In the genomic region with DNA sequence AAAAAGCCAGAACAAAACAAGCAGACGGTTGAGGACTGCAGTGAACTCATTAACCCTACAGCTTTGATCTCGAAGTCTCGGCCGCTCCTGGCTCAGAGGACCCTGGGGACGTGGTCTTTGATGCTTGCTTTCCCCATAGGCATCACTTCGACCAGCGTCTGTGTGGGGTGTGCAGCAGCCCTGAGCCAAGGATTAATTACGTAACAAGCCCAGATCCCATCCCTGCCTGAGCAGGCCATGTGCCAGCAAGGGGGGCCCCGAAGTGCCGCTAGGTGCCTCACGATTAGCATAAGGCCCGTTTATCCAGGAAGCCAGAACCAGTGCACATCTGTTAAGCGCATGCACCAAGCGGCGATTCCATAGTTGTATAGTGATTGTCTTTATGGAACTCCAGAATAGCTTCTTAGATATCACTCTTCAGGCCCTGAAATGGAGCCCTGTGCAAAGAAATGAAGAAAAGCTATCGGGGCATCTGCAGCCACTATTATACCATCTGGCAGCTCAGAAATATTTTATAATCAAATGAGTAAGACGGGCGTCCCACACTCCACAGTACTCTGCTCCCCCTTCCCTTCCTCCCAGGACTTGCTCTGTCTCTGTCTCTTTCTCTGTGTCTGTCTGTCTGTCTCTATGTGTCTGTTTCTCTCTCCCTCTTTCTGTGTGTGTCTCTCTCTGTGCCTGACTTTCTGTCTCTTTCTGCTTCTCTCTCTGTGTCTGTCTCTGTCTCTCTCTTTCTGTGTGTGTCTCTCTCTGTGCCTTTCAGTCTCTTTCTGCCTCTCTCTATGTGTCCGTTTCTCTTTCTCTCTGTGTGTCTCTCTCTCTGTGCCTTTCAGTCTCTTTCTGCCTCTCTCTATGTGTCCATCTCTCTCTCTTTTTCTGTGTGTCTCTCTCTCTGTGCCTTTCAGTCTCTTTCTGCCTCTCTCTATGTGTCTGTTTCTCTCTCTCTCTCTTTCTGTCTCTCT, we compare ENCODE assay signal across 11 cellular contexts. TPM values are rescaled to one million over a fixed set of nuclear protein-coding genes. Genes with fewer than 3 reads are reported as not detected.
A peak's percentile ranks its signal among the peaks of the same experiment; 100 is the strongest.
DNase-seq lines count a peak whose midpoint lies in the region; ATAC-seq and TF ChIP-seq lines count a peak whose summit lies in the region.
"Had no signal": no experiment of that assay in that cellular context is flagged by ENCODE, and none has a peak within 500 bp of the region (broad histone marks: within the 10 kb centered on the region; RNA-seq: fewer than 3 reads in every experiment).

No MANE protein-coding gene starts in this region.

- no peak overlapping the region for H3K4me3 ChIP-seq in spleen
- H3K4me3 ChIP-seq: cardiac muscle cell had no signal

- H3K4me3 Mint-ChIP-seq in activated CD4-positive, alpha-beta T cell treated with anti-CD3 and anti-CD28 coated beads, Interleukin-2, amount 10 ng/mL, durations not matched to agents 24 days and 14 days: no peak overlapping the region
- no peak overlapping the region for H3K4me3 Mint-ChIP-seq in central memory CD8-positive, alpha-beta T cell
- H3K4me3 Mint-ChIP-seq: activated CD4-positive, alpha-beta memory T cell treated with anti-CD3 and anti-CD28 coated beads for 36 hours had no signal

- H3K27ac ChIP-seq in spleen: no peak overlapping the region
- H3K27ac ChIP-seq: cardiac muscle cell had no signal

- no peak for ATAC-seq in central memory CD8-positive, alpha-beta T cell (replicated peaks; ENCODE audit: extremely low read depth, poor library complexity, severe bottlenecking)
- ATAC-seq in GM19324 (IDR thresholded peaks at IDR 0.05; ENCODE audit: low FRiP score, unreplicated experiment): no peak

- H3K4me1 ChIP-seq in spleen: peaks cover 3 to 98% (median 61%) of the 10 kb centered on the region in 6 donors

- no peaks in the 10 kb centered on the region for H3K27me3 ChIP-seq in spleen (replicated peaks in 1 of 7)
- H3K27me3 ChIP-seq: cardiac muscle cell had no signal

- H3K9me3 ChIP-seq in spleen: no peaks in the 10 kb centered on the region

- peak overlapping the region; percentile 47 for H3K27ac Mint-ChIP-seq in activated CD4-positive, alpha-beta T cell treated with anti-CD3 and anti-CD28 coated beads, Interleukin-2, amount 10 ng/mL, durations not matched to agents 24 days and 14 days
- H3K27ac Mint-ChIP-seq in central memory CD8-positive, alpha-beta T cell (ENCODE audit: low read depth): peak overlapping the region; percentile 67
- H3K27ac Mint-ChIP-seq: activated CD4-positive, alpha-beta memory T cell treated with anti-CD3 and anti-CD28 coated beads for 36 hours had no signal

- no peak for TF ChIP-seq POLR2A in spleen (IDR thresholded peaks at IDR 0.05)

- peaks cover 32% of the 10 kb centered on the region for H3K4me1 Mint-ChIP-seq in activated CD4-positive, alpha-beta T cell treated with anti-CD3 and anti-CD28 coated beads, Interleukin-2, amount 10 ng/mL, durations not matched to agents 24 days and 14 days
- H3K4me1 Mint-ChIP-seq in central memory CD8-positive, alpha-beta T cell: peaks cover 48% of the 10 kb centered on the region

- 58 to 69% (median 58%) methylated on average over 19 of the region's 19 CpGs for WGBS in spleen, 5 donors

- DNase-seq in activated CD4-positive, alpha-beta T cell treated with anti-CD3 and anti-CD28 coated beads, Interleukin-2, amount 10 ng/mL, durations not matched to agents 24 days and 14 days: no peak
- DNase-seq in activated CD4-positive, alpha-beta T cell treated with anti-CD3 and anti-CD28 coated beads for 4 hours: no peak
- DNase-seq in NCI-H526 treated with DMSO at 0.1 percent for 48 hours (lab: John Stamatoyannopoulos, UW) (peak; percentile 60), spleen (peak; percentile 43), GM19238 (ENCODE audit: insufficient read length, low spot score) (no peak)
- no peak for DNase-seq in central memory CD8-positive, alpha-beta T cell (ENCODE audit: low spot score in 2 of 2)
- no peak for DNase-seq in activated effector memory CD4-positive, alpha-beta T cell treated with Interleukin-2 at 50 U/mL for 16 hours
- DNase-seq: activated CD4-positive, alpha-beta memory T cell treated with anti-CD3 and anti-CD28 coated beads for 36 hours; MM.1S had no signal

- H3K36me3 ChIP-seq in spleen: no peaks in the 10 kb centered on the region
- H3K36me3 ChIP-seq: cardiac muscle cell had no signal

- H3K36me3 Mint-ChIP-seq in activated CD4-positive, alpha-beta T cell treated with anti-CD3 and anti-CD28 coated beads, Interleukin-2, amount 10 ng/mL, durations not matched to agents 24 days and 14 days (ENCODE audit: low read depth): peaks cover 5% of the 10 kb centered on the region
- peaks cover 4% of the 10 kb centered on the region for H3K36me3 Mint-ChIP-seq in central memory CD8-positive, alpha-beta T cell (ENCODE audit: insufficient read depth)
- H3K36me3 Mint-ChIP-seq: activated CD4-positive, alpha-beta memory T cell treated with anti-CD3 and anti-CD28 coated beads for 36 hours had no signal

- TF ChIP-seq CTCF in spleen (IDR thresholded peaks at IDR 0.05 in 8 of 11, conservative IDR thresholded peaks at IDR 0.05 in 3 of 11): no peak

- H3K9me3 Mint-ChIP-seq in activated CD4-positive, alpha-beta T cell treated with anti-CD3 and anti-CD28 coated beads, Interleukin-2, amount 10 ng/mL, durations not matched to agents 24 days and 14 days: no peaks in the 10 kb centered on the region
- no peaks in the 10 kb centered on the region for H3K9me3 Mint-ChIP-seq in central memory CD8-positive, alpha-beta T cell
- H3K9me3 Mint-ChIP-seq: activated CD4-positive, alpha-beta memory T cell treated with anti-CD3 and anti-CD28 coated beads for 36 hours had no signal

- H3K27me3 Mint-ChIP-seq in activated CD4-positive, alpha-beta T cell treated with anti-CD3 and anti-CD28 coated beads, Interleukin-2, amount 10 ng/mL, durations not matched to agents 24 days and 14 days: no peaks in the 10 kb centered on the region
- H3K27me3 Mint-ChIP-seq in central memory CD8-positive, alpha-beta T cell: no peaks in the 10 kb centered on the region
- H3K27me3 Mint-ChIP-seq: activated CD4-positive, alpha-beta memory T cell treated with anti-CD3 and anti-CD28 coated beads for 36 hours had no signal

- intact Hi-C loops in activated CD4-positive, alpha-beta T cell treated with anti-CD3 and anti-CD28 coated beads, Interleukin-2, amount 10 ng/mL, durations not matched to agents 24 days and 14 days (cut with micrococcal nuclease): no loop called here
- intact Hi-C loops in spleen (cut with DNase I; ENCODE audit: low total_unique reads): no loop called here

RNA-seq across cellular contexts. Expression of gene HPCAL1, which starts 41.7 kb away (rescaled TPM):
- 77.1 and 82.8 TPM in 2 replicates for total RNA-seq in activated CD4-positive, alpha-beta T cell treated with anti-CD3 and anti-CD28 coated beads, Interleukin-2, amount 10 ng/mL, durations not matched to agents 24 days and 14 days
- total RNA-seq in spleen: 10 to 100 TPM; 42.3 to 80.6 (median 57.5) TPM
- polyA plus RNA-seq in spleen: 10 to 100 TPM; 41.9 to 58.5 (median 57.9) TPM

Comparison
In these comparisons a context has a peak if more than half of its experiments do, and no peak if none do; other contexts are left out.
1. DNase-seq: peak in NCI-H526 treated with DMSO at 0.1 percent for 48 hours (single experiment) and spleen (single experiment); none in activated CD4-positive, alpha-beta T cell treated with anti-CD3 and anti-CD28 coated beads, Interleukin-2, amount 10 ng/mL, durations not matched to agents 24 days and 14 days (single experiment), activated CD4-positive, alpha-beta T cell treated with anti-CD3 and anti-CD28 coated beads for 4 hours (0 of 2), central memory CD8-positive, alpha-beta T cell (0 of 2), activated effector memory CD4-positive, alpha-beta T cell treated with Interleukin-2 at 50 U/mL for 16 hours (single experiment) and GM19238 (single experiment).